10 cellular contexts compared by ENCODE assay signal in the genomic region with DNA sequence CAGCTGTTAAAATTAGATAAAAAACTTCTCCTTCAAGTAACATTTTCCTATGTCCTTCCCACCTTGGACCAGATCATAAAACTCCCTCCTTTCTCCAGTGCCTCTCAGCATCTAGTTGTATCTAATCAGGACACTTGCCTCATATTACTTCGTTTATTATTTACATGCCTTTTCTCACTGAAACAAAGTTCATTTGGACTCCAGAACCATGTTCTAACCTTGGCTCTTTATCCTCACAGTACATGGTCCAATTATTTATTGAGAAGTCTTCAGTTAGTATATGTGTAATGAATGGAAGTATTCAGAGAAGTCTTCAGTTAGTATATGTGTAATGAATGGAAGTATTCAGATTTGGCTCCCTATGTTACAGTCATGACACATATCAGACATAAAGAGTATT.
"Had no signal": no experiment of that assay in that cellular context is flagged by ENCODE, and none has a peak within 500 bp of the region (broad histone marks: within the 10 kb centered on the region; RNA-seq: fewer than 3 reads in every experiment).

No MANE protein-coding gene starts in this region.

- H3K4me3 ChIP-seq: GM23248, HAP-1, K562 had no signal

- ATAC-seq: HCT116, K562 had no signal

- H3K4me1 ChIP-seq: HAP-1 had no signal

- H2AFZ ChIP-seq: GM23248 had no signal

- H3K27ac ChIP-seq: GM23248, HL-60, KMS-11 had no signal

- H3K9ac ChIP-seq: GM23248, KMS-11 had no signal

- DNase-seq: GM23248, GOT3, H7, HFFc6, IMR-90 had no signal

- H3K9me3 ChIP-seq: HAP-1 had no signal

- FAIRE-seq: K562 had no signal

- H3K36me3 ChIP-seq: HAP-1 had no signal

- H3K4me2 ChIP-seq: KMS-11 had no signal
